In the genomic region with DNA sequence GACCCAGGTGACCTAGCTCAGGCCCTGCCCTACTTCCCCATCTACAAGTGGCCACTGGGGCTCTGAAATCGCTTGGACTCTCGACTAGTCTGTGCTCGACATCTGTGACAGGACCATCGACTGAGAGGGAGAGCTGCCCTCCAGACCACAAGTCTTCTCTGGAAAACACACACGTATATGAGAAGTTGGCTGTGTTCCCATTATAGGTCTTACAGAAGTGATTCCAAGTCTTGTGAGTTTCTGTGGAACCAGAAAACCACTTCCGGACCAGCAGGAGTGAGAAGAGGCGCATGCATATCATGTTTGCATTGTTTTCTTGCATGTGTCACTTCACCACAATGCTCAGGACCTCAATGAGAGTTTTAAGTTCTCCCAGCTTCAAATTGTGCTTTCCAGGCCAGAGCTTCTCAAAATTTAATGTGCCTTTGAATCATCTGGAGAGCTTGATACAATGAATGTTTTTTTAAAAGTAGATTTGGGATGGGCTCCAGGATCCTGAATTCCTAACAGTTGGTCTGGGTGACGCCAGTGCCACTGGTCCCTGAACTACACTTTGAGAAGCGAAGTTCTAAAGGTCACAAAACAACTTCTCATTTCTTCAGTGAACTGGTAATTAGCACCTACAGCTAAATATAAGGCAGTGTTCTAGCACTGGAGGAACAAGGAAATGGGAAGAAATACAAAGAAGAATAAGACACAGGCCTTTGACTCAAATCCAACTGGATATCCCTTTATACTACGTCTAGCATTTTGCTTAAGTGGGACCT, we compare ENCODE assay signal across 12 cellular contexts. TPM values are rescaled to one million over a fixed set of nuclear protein-coding genes. Genes with fewer than 3 reads are reported as not detected.
DNase-seq lines count a peak whose midpoint lies in the region; ATAC-seq and TF ChIP-seq lines count a peak whose summit lies in the region.
"Had no signal": no experiment of that assay in that cellular context is flagged by ENCODE, and none has a peak within 500 bp of the region (broad histone marks: within the 10 kb centered on the region; RNA-seq: fewer than 3 reads in every experiment).

No MANE protein-coding gene starts in this region.

- H3K9me3 Mint-ChIP-seq in HFFc6 (no peaks in the 10 kb centered on the region), GM23338 (no peaks in the 10 kb centered on the region)
- H3K9me3 Mint-ChIP-seq in activated naive CD8-positive, alpha-beta T cell treated with anti-CD3 and anti-CD28 coated beads for 36 hours: peaks cover 1% of the 10 kb centered on the region

- H3K4me1 ChIP-seq in right lobe of liver (peaks cover 0 to 47% (median 20%) of the 10 kb centered on the region in 4 donors), GM23338 (ENCODE audit: insufficient read depth) (peaks cover 21% of the 10 kb centered on the region)

- H3K4me3 Mint-ChIP-seq in HFFc6 (no peak overlapping the region), GM23338 (no peak overlapping the region)
- H3K4me3 Mint-ChIP-seq in activated naive CD8-positive, alpha-beta T cell treated with anti-CD3 and anti-CD28 coated beads for 36 hours: peak overlapping the region; percentile 16

- H3K27ac Mint-ChIP-seq in HFFc6 (peak overlapping the region; percentile 55; the same call in 1 of the 2 replicates), GM23338 (no peak overlapping the region)
- H3K27ac Mint-ChIP-seq in activated naive CD8-positive, alpha-beta T cell treated with anti-CD3 and anti-CD28 coated beads for 36 hours: peak overlapping the region; percentile 78

- intact Hi-C loops in right lobe of liver (cut with DNase I): no loop called here

- in situ Hi-C loops in GM13976 (cut with MboI; ENCODE audit: low sequenced_read_pairs, unreplicated experiment): no loop called here

- H3K4me3 ChIP-seq in right lobe of liver (no peak overlapping the region), GM23338 (no peak overlapping the region)

- H3K36me3 Mint-ChIP-seq in HFFc6 (ENCODE audit: low read depth): no peaks in the 10 kb centered on the region
- peaks cover 3% of the 10 kb centered on the region for H3K36me3 Mint-ChIP-seq in activated naive CD8-positive, alpha-beta T cell treated with anti-CD3 and anti-CD28 coated beads for 36 hours
- H3K36me3 Mint-ChIP-seq in GM23338 (ENCODE audit: low read depth): no peaks in the 10 kb centered on the region

- H3K27me3 Mint-ChIP-seq in HFFc6 (ENCODE audit: insufficient read depth) (peaks cover 5% of the 10 kb centered on the region), GM23338 (ENCODE audit: insufficient read depth, low read depth, poor library complexity) (peaks cover 8% of the 10 kb centered on the region)
- no peaks in the 10 kb centered on the region for H3K27me3 Mint-ChIP-seq in activated naive CD8-positive, alpha-beta T cell treated with anti-CD3 and anti-CD28 coated beads for 36 hours

- H3K27me3 ChIP-seq in right lobe of liver: no peaks in the 10 kb centered on the region
- no peaks in the 10 kb centered on the region for H3K27me3 ChIP-seq in GM23338 (ENCODE audit: insufficient read depth)

- H3K36me3 ChIP-seq in right lobe of liver: peaks cover 0 to 5% (median 0%) of the 10 kb centered on the region in 4 donors
- no peaks in the 10 kb centered on the region for H3K36me3 ChIP-seq in GM23338 (ENCODE audit: insufficient read depth)

- H3K27ac ChIP-seq in right lobe of liver: peak overlapping the region in 1 of 3 donors; percentile 65
- no peak overlapping the region for H3K27ac ChIP-seq in GM23338 (ENCODE audit: low read depth)

- DNase-seq in AG20443 (ENCODE audit: low spot score) (peak; percentile 50), HFFc6 (no peak), right lobe of liver (no peak), GM13976 (ENCODE audit: low spot score) (no peak), GM23338 (ENCODE audit: low spot score) (no peak)
- DNase-seq in activated naive CD8-positive, alpha-beta T cell treated with anti-CD3 and anti-CD28 coated beads for 36 hours: no peak
- no peak for DNase-seq in activated CD4-positive, CD25-positive, alpha-beta regulatory T cell (lab: John Stamatoyannopoulos, UW)
- DNase-seq: activated CD4-positive, alpha-beta T cell treated with anti-CD3 and anti-CD28 coated beads, Interleukin-2, amount 50 U/mL, for 1 hour; DMS53; NCI-H510A had no signal

- peak; percentile 12 to 52 (median 33) for ATAC-seq in right lobe of liver
- no peak for ATAC-seq in HG03354 (IDR thresholded peaks at IDR 0.05; ENCODE audit: poor library complexity, severe bottlenecking, unreplicated experiment)
- no peak for ATAC-seq in GM23338

- no peaks in the 10 kb centered on the region for H4K20me1 ChIP-seq in GM23338 (replicated peaks; ENCODE audit: insufficient read depth)

- H3K4me1 Mint-ChIP-seq in HFFc6 (ENCODE audit: low read depth) (peaks cover 28% of the 10 kb centered on the region), GM23338 (peaks cover 15% of the 10 kb centered on the region)
- peaks cover 20% of the 10 kb centered on the region for H3K4me1 Mint-ChIP-seq in activated naive CD8-positive, alpha-beta T cell treated with anti-CD3 and anti-CD28 coated beads for 36 hours

- TF ChIP-seq CTCF in HFFc6 (IDR thresholded peaks at IDR 0.05) (no peak), right lobe of liver (IDR thresholded peaks at IDR 0.05) (no peak), GM13976 (IDR thresholded peaks at IDR 0.05; ENCODE audit: borderline replicate concordance, control extremely low read depth, extremely low read depth, insufficient read depth, missing control alignments) (no peak), GM23338 (conservative IDR thresholded peaks at IDR 0.05; ENCODE audit: low read depth in 2 of 2) (no peak)

- H3K9me2 ChIP-seq in GM23338 (ENCODE audit: insufficient read depth): 0 out of 2 replicates have a peak, but pooled peaks cover 6% of the 10 kb centered on the region

- no peak overlapping the region for H2AFZ ChIP-seq in GM23338

- no peaks in the 10 kb centered on the region for H3K9me3 ChIP-seq in right lobe of liver

- 56% methylated on average over 8 of the region's 10 CpGs for WGBS in right lobe of liver (ENCODE audit: insufficient coverage, low coverage, low lambda C conversion rate, missing lambda C conversion rate)

- H3K79me2 ChIP-seq in GM23338 (replicated peaks; ENCODE audit: insufficient read depth): no peaks in the 10 kb centered on the region

- H3K4me2 ChIP-seq in GM23338: no peak overlapping the region

- no peak for TF ChIP-seq POLR2A in right lobe of liver (IDR thresholded peaks at IDR 0.05)

- H3F3A ChIP-seq in GM23338 (replicated peaks; ENCODE audit: low read depth): no peaks in the 10 kb centered on the region

TF ChIP-seq in GM23338, 12 proteins besides CTCF, POLR2A, EP300 and RAD21 (continues in another document):
- no peak for TF ChIP-seq POLR2AphosphoS5 (IDR thresholded peaks at IDR 0.05; ENCODE audit: low read depth)
- TF ChIP-seq NANOG (IDR thresholded peaks at IDR 0.05; ENCODE audit: borderline replicate concordance): no peak
- TF ChIP-seq, protein P1, sequence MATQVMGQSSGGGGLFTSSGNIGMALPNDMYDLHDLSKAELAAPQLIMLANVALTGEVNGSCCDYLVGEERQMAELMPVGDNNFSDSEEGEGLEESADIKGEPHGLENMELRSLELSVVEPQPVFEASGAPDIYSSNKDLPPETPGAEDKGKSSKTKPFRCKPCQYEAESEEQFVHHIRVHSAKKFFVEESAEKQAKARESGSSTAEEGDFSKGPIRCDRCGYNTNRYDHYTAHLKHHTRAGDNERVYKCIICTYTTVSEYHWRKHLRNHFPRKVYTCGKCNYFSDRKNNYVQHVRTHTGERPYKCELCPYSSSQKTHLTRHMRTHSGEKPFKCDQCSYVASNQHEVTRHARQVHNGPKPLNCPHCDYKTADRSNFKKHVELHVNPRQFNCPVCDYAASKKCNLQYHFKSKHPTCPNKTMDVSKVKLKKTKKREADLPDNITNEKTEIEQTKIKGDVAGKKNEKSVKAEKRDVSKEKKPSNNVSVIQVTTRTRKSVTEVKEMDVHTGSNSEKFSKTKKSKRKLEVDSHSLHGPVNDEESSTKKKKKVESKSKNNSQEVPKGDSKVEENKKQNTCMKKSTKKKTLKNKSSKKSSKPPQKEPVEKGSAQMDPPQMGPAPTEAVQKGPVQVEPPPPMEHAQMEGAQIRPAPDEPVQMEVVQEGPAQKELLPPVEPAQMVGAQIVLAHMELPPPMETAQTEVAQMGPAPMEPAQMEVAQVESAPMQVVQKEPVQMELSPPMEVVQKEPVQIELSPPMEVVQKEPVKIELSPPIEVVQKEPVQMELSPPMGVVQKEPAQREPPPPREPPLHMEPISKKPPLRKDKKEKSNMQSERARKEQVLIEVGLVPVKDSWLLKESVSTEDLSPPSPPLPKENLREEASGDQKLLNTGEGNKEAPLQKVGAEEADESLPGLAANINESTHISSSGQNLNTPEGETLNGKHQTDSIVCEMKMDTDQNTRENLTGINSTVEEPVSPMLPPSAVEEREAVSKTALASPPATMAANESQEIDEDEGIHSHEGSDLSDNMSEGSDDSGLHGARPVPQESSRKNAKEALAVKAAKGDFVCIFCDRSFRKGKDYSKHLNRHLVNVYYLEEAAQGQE (IDR thresholded peaks at IDR 0.05; ENCODE audit: unreplicated experiment): no peak
- TF ChIP-seq ZNF114 (CRISPR knock-in tag; IDR thresholded peaks at IDR 0.05): no peak

RNA-seq across cellular contexts. Expression of gene LIPC, which starts 15.6 kb away (rescaled TPM):
- total RNA-seq in HFFc6 (2021; fragmentation: NEBNext Ultra II Directional; extraction: Animal tissue kit (Norgen Biotek cat#: 25700)): not detected
- total RNA-seq in activated naive CD8-positive, alpha-beta T cell treated with anti-CD3 and anti-CD28 coated beads for 36 hours: 1 to 10 TPM; 1.5 to 1.8 TPM
- total RNA-seq in right lobe of liver: 100 to 1,000 TPM in 2 of 6 experiments, 10 to 100 TPM in 4; 31.1 to 213 (median 86.1) TPM
- not detected in 2 replicates for total RNA-seq in GM23338 (2014; rRNA removed; shearing (Covaris generic))
- not detected in 2 replicates for polyA plus RNA-seq in GM23338 (2016; fragmentation: Nextera tagmentation; extraction: Ambion mirVana)
- total RNA-seq: endothelial cell of umbilical vein had no signal
- polyA plus RNA-seq: endothelial cell of umbilical vein had no signal

Comparison
In these comparisons a context has a peak if more than half of its experiments do, and no peak if none do; other contexts are left out.
1. ATAC-seq: peak in right lobe of liver (4 of 4); none in HG03354 (single experiment) and GM23338 (single experiment).
2. RNA of gene LIPC, which starts 15.6 kb away (total RNA-seq): 31.1 to 213 TPM in right lobe of liver; 1.5 to 1.8 TPM in activated naive CD8-positive, alpha-beta T cell treated with anti-CD3 and anti-CD28 coated beads for 36 hours, not detected in HFFc6 and not detected in GM23338; every median in the first group is over 10 times any median in the second.